ENCODE assay signal across 16 cellular contexts in genomic region chr2:238640486-238640885, GRCh38.
A peak's percentile ranks its signal among the peaks of the same experiment; 100 is the strongest.
DNase-seq lines count a peak whose midpoint lies in the region; ATAC-seq and TF ChIP-seq lines count a peak whose summit lies in the region.
"Had no signal": no experiment of that assay in that cellular context is flagged by ENCODE, and none has a peak within 500 bp of the region (broad histone marks: within the 10 kb centered on the region; RNA-seq: fewer than 3 reads in every experiment).

No MANE protein-coding gene starts in this region.

- no peak overlapping the region for H3K27ac Mint-ChIP-seq in osteocyte (ENCODE audit: unreplicated experiment)
- H3K27ac Mint-ChIP-seq in endothelial cell (ENCODE audit: unreplicated experiment) = no peak overlapping the region
- H3K27ac Mint-ChIP-seq in CD4-positive, alpha-beta T cell = no peak overlapping the region
- H3K27ac Mint-ChIP-seq: CD4-positive, CD25-positive, alpha-beta regulatory T cell; H9 had no signal

- POLR2A ChIA-PET in CD4-positive, alpha-beta T cell (lab: Charles Lee) = no interaction called here
- POLR2A ChIA-PET in HEK293T (lab: Yijun Ruan, JAX) = no interaction called here

- intact Hi-C loops in heart left ventricle (cut with DNase I) = no loop called here
- intact Hi-C loops in lower leg skin (cut with DNase I; ENCODE audit: low total_unique reads) = no loop called here
- intact Hi-C loops in CD4-positive, alpha-beta T cell (cut with DNase I, micrococcal nuclease) = no loop called here

- no peaks in the 10 kb centered on the region for H3K9me3 Mint-ChIP-seq in osteocyte (ENCODE audit: unreplicated experiment)
- H3K9me3 Mint-ChIP-seq in endothelial cell (ENCODE audit: unreplicated experiment) = no peaks in the 10 kb centered on the region
- H3K9me3 Mint-ChIP-seq in CD4-positive, alpha-beta T cell = no peaks in the 10 kb centered on the region
- H3K9me3 Mint-ChIP-seq: H9 had no signal

- no peaks in the 10 kb centered on the region for H3K4me1 Mint-ChIP-seq in osteocyte (ENCODE audit: unreplicated experiment)
- peaks cover 5% of the 10 kb centered on the region for H3K4me1 Mint-ChIP-seq in endothelial cell (ENCODE audit: unreplicated experiment)
- H3K4me1 Mint-ChIP-seq in CD4-positive, alpha-beta T cell (ENCODE audit: low read depth) = no peaks in the 10 kb centered on the region
- H3K4me1 Mint-ChIP-seq: CD4-positive, CD25-positive, alpha-beta regulatory T cell; H9 had no signal

- CTCF ChIA-PET in CD4-positive, alpha-beta T cell (lab: Charles Lee) = no interaction called here
- CTCF ChIA-PET in HEK293T (lab: Yijun Ruan, JAX) = interaction anchor here (0.7 kb wide), 1 partner anchor 9 kb away, joined by 3 read pairs; no protein-coding TSS in a partner anchor

- 62 to 78% (median 66%) methylated on average over 8 of the region's 8 CpGs for WGBS in heart left ventricle, 4 donors
- 63 to 65% methylated on average over 8 of the region's 8 CpGs for WGBS in lower leg skin, 2 donors

- TF ChIP-seq CTCF in right atrium auricular region (IDR thresholded peaks at IDR 0.05) (no peak), heart left ventricle (IDR thresholded peaks at IDR 0.05) (no peak), lower leg skin (IDR thresholded peaks at IDR 0.05) (no peak), osteocyte (IDR thresholded peaks at IDR 0.05) (no peak), endothelial cell (IDR thresholded peaks at IDR 0.05; ENCODE audit: unreplicated experiment) (no peak)
- no peak for TF ChIP-seq CTCF in CD4-positive, alpha-beta T cell (IDR thresholded peaks at IDR 0.05)

- no peaks in the 10 kb centered on the region for H3K27me3 Mint-ChIP-seq in osteocyte (ENCODE audit: unreplicated experiment)
- H3K27me3 Mint-ChIP-seq in endothelial cell (ENCODE audit: unreplicated experiment) = peaks cover 8% of the 10 kb centered on the region
- peaks cover 3% of the 10 kb centered on the region for H3K27me3 Mint-ChIP-seq in CD4-positive, alpha-beta T cell

- H3K27ac ChIP-seq in right atrium auricular region = no peak overlapping the region
- no peak overlapping the region for H3K27ac ChIP-seq in heart left ventricle
- no peak overlapping the region for H3K27ac ChIP-seq in CD4-positive, alpha-beta T cell (ENCODE audit: low read depth, low read length)
- H3K27ac ChIP-seq: HL-60 had no signal

- H3K36me3 ChIP-seq in right atrium auricular region (no peaks in the 10 kb centered on the region), heart left ventricle (no peaks in the 10 kb centered on the region)
- H3K36me3 ChIP-seq: BE2C had no signal

- H3K4me3 ChIP-seq in right atrium auricular region (no peak overlapping the region), heart left ventricle (no peak overlapping the region), lower leg skin (ENCODE audit: low read depth, poor library complexity, severe bottlenecking) (no peak overlapping the region)
- H3K4me3 ChIP-seq: K562 had no signal

- H3K9me3 ChIP-seq in right atrium auricular region (no peaks in the 10 kb centered on the region), heart left ventricle (no peaks in the 10 kb centered on the region)
- H3K9me3 ChIP-seq in CD4-positive, alpha-beta T cell (ENCODE audit: control insufficient read depth, low read length) = no peaks in the 10 kb centered on the region
- H3K9me3 ChIP-seq: BE2C, Caco-2 had no signal

- no peak for ATAC-seq in heart left ventricle
- no peak for ATAC-seq in CD4-positive, alpha-beta T cell (ENCODE audit: poor library complexity)
- ATAC-seq: K562 had no signal

- no peaks in the 10 kb centered on the region for H3K36me3 Mint-ChIP-seq in osteocyte (ENCODE audit: unreplicated experiment)
- H3K36me3 Mint-ChIP-seq in endothelial cell (ENCODE audit: low read depth, unreplicated experiment) = no peaks in the 10 kb centered on the region
- H3K36me3 Mint-ChIP-seq in CD4-positive, alpha-beta T cell (ENCODE audit: low read depth) = no peaks in the 10 kb centered on the region
- H3K36me3 Mint-ChIP-seq: CD4-positive, CD25-positive, alpha-beta regulatory T cell had no signal

- no peak overlapping the region for H3K4me3 Mint-ChIP-seq in osteocyte (ENCODE audit: unreplicated experiment)
- H3K4me3 Mint-ChIP-seq in endothelial cell (ENCODE audit: unreplicated experiment) = no peak overlapping the region
- no peak overlapping the region for H3K4me3 Mint-ChIP-seq in CD4-positive, alpha-beta T cell
- H3K4me3 Mint-ChIP-seq: CD4-positive, CD25-positive, alpha-beta regulatory T cell; H9 had no signal

- TF ChIP-seq POLR2A in heart left ventricle (IDR thresholded peaks at IDR 0.05) (no peak), lower leg skin (IDR thresholded peaks at IDR 0.05) (no peak)

- no peaks in the 10 kb centered on the region for H3K27me3 ChIP-seq in right atrium auricular region
- H3K27me3 ChIP-seq in heart left ventricle = no peaks in the 10 kb centered on the region
- H3K27me3 ChIP-seq in CD4-positive, alpha-beta T cell (ENCODE audit: control insufficient read depth, insufficient read depth, low read length) = peaks cover 5% of the 10 kb centered on the region

- H3K4me1 ChIP-seq in right atrium auricular region (peaks cover 0 to 8% of the 10 kb centered on the region in 2 donors), heart left ventricle (peaks cover 0 to 8% (median 0%) of the 10 kb centered on the region in 12 donors)
- H3K4me1 ChIP-seq: BE2C, Caco-2 had no signal

- DNase-seq in right atrium auricular region (ENCODE audit: low spot score) (peak; percentile 38), heart left ventricle (no peak), lower leg skin (ENCODE audit: low spot score in 2 of 2) (peak; percentile 4 to 63), osteocyte (ENCODE audit: extremely low spot score, unreplicated experiment) (peak; percentile 38), endothelial cell (ENCODE audit: low spot score) (no peak), HEK293T (ENCODE audit: extremely low spot score) (no peak)
- DNase-seq in CD4-positive, alpha-beta T cell = no peak
- DNase-seq: BE2C; C1 segment of cervical spinal cord; Caco-2; CD4-positive, CD25-positive, alpha-beta regulatory T cell; DMS79 treated with DMSO at 0.1 percent for 48 hours; GF-D8; H9 had no signal

TF ChIP-seq in HEK293T, 16 proteins besides CTCF, POLR2A, EP300 and RAD21:
- no peak for TF ChIP-seq NFRKB (IDR thresholded peaks at IDR 0.05)
- TF ChIP-seq SP1 (IDR thresholded peaks at IDR 0.05) = no peak
- TF ChIP-seq CTBP1 (IDR thresholded peaks at IDR 0.05; ENCODE audit: borderline replicate concordance) = no peak
- no peak for TF ChIP-seq FOXA1 (IDR thresholded peaks at IDR 0.05)
- no peak for TF ChIP-seq TARDBP (IDR thresholded peaks at IDR 0.05)
- no peak for TF ChIP-seq ZNF384 (IDR thresholded peaks at IDR 0.05)
- TF ChIP-seq ARNT (IDR thresholded peaks at IDR 0.05) = no peak
- no peak for TF ChIP-seq LEF1 (IDR thresholded peaks at IDR 0.05; ENCODE audit: borderline replicate concordance)
- no peak for TF ChIP-seq FOXK2 (IDR thresholded peaks at IDR 0.05)
- no peak for TF ChIP-seq BHLHE40 (IDR thresholded peaks at IDR 0.05; ENCODE audit: borderline replicate concordance)

Comparison
In these comparisons a context has a peak if more than half of its experiments do, and no peak if none do; other contexts are left out.
1. DNase-seq: peak in right atrium auricular region (single experiment), lower leg skin (2 of 2) and osteocyte (single experiment); none in heart left ventricle (0 of 5), endothelial cell (single experiment), CD4-positive, alpha-beta T cell (0 of 10) and HEK293T (single experiment).